Comparison of ENCODE assay signal across 1 cellular context in the genomic region with DNA sequence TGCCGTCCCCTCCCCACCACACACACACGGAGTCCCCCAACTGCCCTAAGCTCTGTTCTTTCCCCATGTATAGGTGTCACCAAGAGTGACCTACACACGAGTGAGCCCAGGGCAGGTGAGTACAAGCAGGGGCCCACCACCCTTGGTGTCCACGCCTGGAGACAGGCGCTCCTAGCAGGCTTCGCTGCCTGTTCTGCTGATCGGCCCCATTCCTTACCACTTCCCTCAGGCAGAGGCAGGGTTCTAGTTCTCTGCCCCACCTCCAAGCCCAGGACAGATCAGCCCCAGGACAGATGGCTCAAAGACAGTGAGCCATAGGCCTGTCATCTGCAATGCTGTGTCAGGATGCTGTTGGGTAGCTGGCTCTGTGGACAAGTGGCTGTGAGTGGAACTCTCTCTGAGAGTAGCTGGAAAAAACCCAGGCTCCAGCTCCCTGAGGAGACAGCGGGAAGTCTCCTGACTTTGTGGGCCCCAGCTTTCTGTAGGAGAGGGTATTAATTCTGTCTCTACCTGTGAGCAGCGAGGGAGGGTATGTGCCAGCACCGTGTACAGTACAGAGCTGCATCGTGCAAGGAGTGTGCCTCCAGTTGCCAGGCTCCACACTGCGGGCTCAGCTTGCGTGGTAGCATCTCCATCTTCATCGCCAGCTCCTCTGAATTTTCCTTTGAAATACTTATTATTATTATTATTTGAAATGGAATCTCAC.
TF ChIP-seq lines count a peak whose summit lies in the region.

No MANE protein-coding gene starts in this region.

TF ChIP-seq in GM12878, 131 proteins besides CTCF, POLR2A, EP300 and RAD21:
- TF ChIP-seq PML (IDR thresholded peaks at IDR 0.05; ENCODE audit: low read length), result no peak
- TF ChIP-seq SREBF1 (IDR thresholded peaks at IDR 0.05; ENCODE audit: low read length), result no peak
- TF ChIP-seq, protein P1, sequence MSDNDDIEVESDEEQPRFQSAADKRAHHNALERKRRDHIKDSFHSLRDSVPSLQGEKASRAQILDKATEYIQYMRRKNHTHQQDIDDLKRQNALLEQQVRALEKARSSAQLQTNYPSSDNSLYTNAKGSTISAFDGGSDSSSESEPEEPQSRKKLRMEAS (IDR thresholded peaks at IDR 0.05; ENCODE audit: low read depth, low read length), result no peak
- TF ChIP-seq, protein P2, sequence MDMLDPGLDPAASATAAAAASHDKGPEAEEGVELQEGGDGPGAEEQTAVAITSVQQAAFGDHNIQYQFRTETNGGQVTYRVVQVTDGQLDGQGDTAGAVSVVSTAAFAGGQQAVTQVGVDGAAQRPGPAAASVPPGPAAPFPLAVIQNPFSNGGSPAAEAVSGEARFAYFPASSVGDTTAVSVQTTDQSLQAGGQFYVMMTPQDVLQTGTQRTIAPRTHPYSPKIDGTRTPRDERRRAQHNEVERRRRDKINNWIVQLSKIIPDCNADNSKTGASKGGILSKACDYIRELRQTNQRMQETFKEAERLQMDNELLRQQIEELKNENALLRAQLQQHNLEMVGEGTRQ (IDR thresholded peaks at IDR 0.05; ENCODE audit: borderline replicate concordance, low read depth, low read length), result no peak
- no peak for TF ChIP-seq IKZF2 (IDR thresholded peaks at IDR 0.05)
- TF ChIP-seq HDGF (IDR thresholded peaks at IDR 0.05), result no peak
- TF ChIP-seq TCF3 (IDR thresholded peaks at IDR 0.05; ENCODE audit: borderline replicate concordance, insufficient read depth, low read depth, low read length), result no peak
- no peak for TF ChIP-seq EZH2 (IDR thresholded peaks at IDR 0.05; ENCODE audit: borderline replicate concordance, control insufficient read depth, low read depth, low read length)
- TF ChIP-seq, protein P3, sequence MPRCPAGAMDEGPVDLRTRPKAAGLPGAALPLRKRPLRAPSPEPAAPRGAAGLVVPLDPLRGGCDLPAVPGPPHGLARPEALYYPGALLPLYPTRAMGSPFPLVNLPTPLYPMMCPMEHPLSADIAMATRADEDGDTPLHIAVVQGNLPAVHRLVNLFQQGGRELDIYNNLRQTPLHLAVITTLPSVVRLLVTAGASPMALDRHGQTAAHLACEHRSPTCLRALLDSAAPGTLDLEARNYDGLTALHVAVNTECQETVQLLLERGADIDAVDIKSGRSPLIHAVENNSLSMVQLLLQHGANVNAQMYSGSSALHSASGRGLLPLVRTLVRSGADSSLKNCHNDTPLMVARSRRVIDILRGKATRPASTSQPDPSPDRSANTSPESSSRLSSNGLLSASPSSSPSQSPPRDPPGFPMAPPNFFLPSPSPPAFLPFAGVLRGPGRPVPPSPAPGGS (IDR thresholded peaks at IDR 0.05; ENCODE audit: borderline replicate concordance, insufficient read depth, low read depth, low read length, poor library complexity, severe bottlenecking), result no peak
- TF ChIP-seq TARDBP (IDR thresholded peaks at IDR 0.05; ENCODE audit: borderline replicate concordance), result no peak
- no peak for TF ChIP-seq KAT2A (conservative IDR thresholded peaks at IDR 0.05; ENCODE audit: control insufficient read depth, low read depth, low read length)
- TF ChIP-seq, protein P4, sequence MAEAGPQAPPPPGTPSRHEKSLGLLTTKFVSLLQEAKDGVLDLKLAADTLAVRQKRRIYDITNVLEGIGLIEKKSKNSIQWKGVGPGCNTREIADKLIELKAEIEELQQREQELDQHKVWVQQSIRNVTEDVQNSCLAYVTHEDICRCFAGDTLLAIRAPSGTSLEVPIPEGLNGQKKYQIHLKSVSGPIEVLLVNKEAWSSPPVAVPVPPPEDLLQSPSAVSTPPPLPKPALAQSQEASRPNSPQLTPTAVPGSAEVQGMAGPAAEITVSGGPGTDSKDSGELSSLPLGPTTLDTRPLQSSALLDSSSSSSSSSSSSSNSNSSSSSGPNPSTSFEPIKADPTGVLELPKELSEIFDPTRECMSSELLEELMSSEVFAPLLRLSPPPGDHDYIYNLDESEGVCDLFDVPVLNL (IDR thresholded peaks at IDR 0.05; ENCODE audit: low read depth, low read length), result no peak
- TF ChIP-seq CBX5 (IDR thresholded peaks at IDR 0.05; ENCODE audit: low read depth), result no peak
- TF ChIP-seq SMC3 (IDR thresholded peaks at IDR 0.05; ENCODE audit: borderline replicate concordance, low read length), result no peak
